ENCODE assay signal across 19 cellular contexts in the genomic region with DNA sequence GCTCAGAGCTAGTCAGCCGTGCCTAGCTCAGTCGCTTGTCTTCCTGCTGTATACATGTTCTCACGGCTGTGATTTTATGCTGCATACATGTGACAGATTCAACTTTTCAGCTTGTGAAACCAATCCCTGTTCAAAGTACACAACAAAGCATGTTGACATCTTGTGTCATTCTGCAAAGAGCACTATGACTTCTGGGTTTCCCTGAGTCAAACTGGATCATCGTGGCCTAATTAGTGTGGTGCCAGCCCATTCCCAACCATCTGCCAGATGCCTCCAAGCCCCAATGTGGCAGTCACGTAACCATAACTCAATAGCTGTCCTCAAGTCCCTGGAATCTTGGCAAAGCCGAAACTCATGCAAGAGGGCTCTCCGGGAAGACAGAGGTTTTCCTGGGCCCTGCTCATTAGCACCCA.
"Had no signal": no experiment of that assay in that cellular context is flagged by ENCODE, and none has a peak within 500 bp of the region (broad histone marks: within the 10 kb centered on the region; RNA-seq: fewer than 3 reads in every experiment).

No MANE protein-coding gene starts in this region.

- H3K4me3 ChIP-seq: ascending aorta, breast epithelium, left lung, mucosa of descending colon, tibial nerve had no signal

- FAIRE-seq: keratinocyte had no signal

- DNase-seq: activated CD4-positive, alpha-beta T cell treated with anti-CD3 and anti-CD28 coated beads for 1 hour; activated CD4-positive, alpha-beta T cell treated with anti-CD3 and anti-CD28 coated beads, Interleukin-2, amount 50 U/mL, for 4 hours; activated naive CD4-positive, alpha-beta T cell treated with anti-CD3 and anti-CD28 coated beads for 36 hours; activated naive CD8-positive, alpha-beta T cell treated with anti-CD3 and anti-CD28 coated beads, Interleukin-2, amount 50 U/mL, for 24 hours; hippocampal formation; left lung; mucosa of descending colon; natural killer cell; stimulated activated CD4-positive, alpha-beta T cell treated with anti-CD3 and anti-CD28 coated beads, Interleukin-4, amount 100 ng/mL, for 24 hours; stimulated activated naive CD4-positive, alpha-beta T cell; T-helper 1 cell had no signal

- H3K36me3 ChIP-seq: neutrophil had no signal

- ATAC-seq: activated naive CD8-positive, alpha-beta T cell treated with anti-CD3 and anti-CD28 coated beads, Interleukin-2, amount 50 U/mL, for 24 hours; esophagus mucosa; left lung; mucosa of descending colon; natural killer cell had no signal

- H3K9ac ChIP-seq: parathyroid adenoma had no signal

- H3K4me1 ChIP-seq: ascending aorta, breast epithelium, left lung, parathyroid adenoma, tibial nerve had no signal

- H3K27ac ChIP-seq: ascending aorta, breast epithelium, left lung, neutrophil, parathyroid adenoma, tibial nerve, VCaP had no signal

- H3K9me3 ChIP-seq: ascending aorta, breast epithelium, left lung, mucosa of descending colon, neutrophil, tibial nerve had no signal

- H3K27me3 ChIP-seq: ascending aorta, breast epithelium, left lung, neutrophil, tibial nerve had no signal
